ENCODE assay signal across 13 cellular contexts in genomic region chr12:109727039-109727723, GRCh38. TPM values are rescaled to one million over a fixed set of nuclear protein-coding genes. Genes with fewer than 3 reads are reported as not detected.
A peak's percentile ranks its signal among the peaks of the same experiment; 100 is the strongest.
DNase-seq lines count a peak whose midpoint lies in the region; ATAC-seq and TF ChIP-seq lines count a peak whose summit lies in the region.
"Had no signal": no experiment of that assay in that cellular context is flagged by ENCODE, and none has a peak within 500 bp of the region (broad histone marks: within the 10 kb centered on the region; RNA-seq: fewer than 3 reads in every experiment).

No MANE protein-coding gene starts in this region.

- H3K4me1 ChIP-seq in endocrine pancreas (ENCODE audit: control insufficient read depth, insufficient read depth, low read length) (no peaks in the 10 kb centered on the region), mesodermal cell (ENCODE audit: control insufficient read depth, insufficient read depth, low read length, poor library complexity, severe bottlenecking) (no peaks in the 10 kb centered on the region), upper lobe of right lung (no peaks in the 10 kb centered on the region)
- H3K4me1 ChIP-seq: parathyroid adenoma had no signal

- H3K36me3 ChIP-seq in endocrine pancreas (ENCODE audit: control insufficient read depth, insufficient read depth, low read length) (no peaks in the 10 kb centered on the region), mesodermal cell (ENCODE audit: control insufficient read depth, insufficient read depth, low read length) (no peaks in the 10 kb centered on the region), upper lobe of right lung (no peaks in the 10 kb centered on the region)
- H3K36me3 ChIP-seq: thoracic aorta had no signal

- H3K4me1 Mint-ChIP-seq in activated naive CD8-positive, alpha-beta T cell treated with anti-CD3 and anti-CD28 coated beads, Interleukin-2, amount 10 ng/mL, durations not matched to agents 7 days and 5 days, result no peaks in the 10 kb centered on the region
- H3K4me1 Mint-ChIP-seq in activated naive CD8-positive, alpha-beta T cell treated with anti-CD3 and anti-CD28 coated beads, Interleukin-2, amount 50 U/mL, for 24 hours, result no peaks in the 10 kb centered on the region

- intact Hi-C loops in upper lobe of right lung (cut with DNase I), result no loop called here

- peak overlapping the region; percentile 37 for H3K27ac ChIP-seq in mesodermal cell (ENCODE audit: low read depth, low read length, severe bottlenecking)
- no peak overlapping the region for H3K27ac ChIP-seq in upper lobe of right lung
- H3K27ac ChIP-seq: parathyroid adenoma, thoracic aorta had no signal

- no peaks in the 10 kb centered on the region for H3K27me3 Mint-ChIP-seq in activated naive CD8-positive, alpha-beta T cell treated with anti-CD3 and anti-CD28 coated beads, Interleukin-2, amount 10 ng/mL, durations not matched to agents 7 days and 5 days
- no peaks in the 10 kb centered on the region for H3K27me3 Mint-ChIP-seq in activated naive CD8-positive, alpha-beta T cell treated with anti-CD3 and anti-CD28 coated beads, Interleukin-2, amount 50 U/mL, for 24 hours

- DNase-seq in activated naive CD8-positive, alpha-beta T cell treated with anti-CD3 and anti-CD28 coated beads, Interleukin-2, amount 10 ng/mL, durations not matched to agents 7 days and 5 days, result peak; percentile 15
- no peak for DNase-seq in activated naive CD8-positive, alpha-beta T cell treated with anti-CD3 and anti-CD28 coated beads, Interleukin-2, amount 50 U/mL, for 24 hours
- peak; percentile 48 for DNase-seq in upper lobe of right lung
- no peak for DNase-seq in T1000 (lab: John Stamatoyannopoulos, UW)
- DNase-seq in activated CD8-positive, alpha-beta memory T cell treated with anti-CD3 and anti-CD28 coated beads, Interleukin-2, amount 50 U/mL, for 48 hours, result no peak
- DNase-seq: activated CD4-positive, CD25-positive, alpha-beta regulatory T cell treated with anti-CD3 and anti-CD28 coated beads, Interleukin-2, amount 50 U/mL, for 72 hours; activated T-cell treated with anti-CD3 and anti-CD28 coated beads, Interleukin-2, amount 50 U/mL, for 72 hours; NCI-H446 treated with DMSO at 0.1 percent for 48 hours had no signal

- H3K9me3 ChIP-seq in endocrine pancreas (ENCODE audit: control insufficient read depth, low read length) (no peaks in the 10 kb centered on the region), mesodermal cell (ENCODE audit: control insufficient read depth, low read length) (no peaks in the 10 kb centered on the region), upper lobe of right lung (no peaks in the 10 kb centered on the region)
- H3K9me3 ChIP-seq: thoracic aorta had no signal

- TF ChIP-seq CTCF in upper lobe of right lung (IDR thresholded peaks at IDR 0.05), result no peak

- no peak for ATAC-seq in activated naive CD8-positive, alpha-beta T cell treated with anti-CD3 and anti-CD28 coated beads, Interleukin-2, amount 10 ng/mL, durations not matched to agents 7 days and 5 days (ENCODE audit: low read depth)
- ATAC-seq in activated naive CD8-positive, alpha-beta T cell treated with anti-CD3 and anti-CD28 coated beads, Interleukin-2, amount 50 U/mL, for 24 hours, result no peak
- no peak for ATAC-seq in upper lobe of right lung
- no peak for ATAC-seq in GM21576 (IDR thresholded peaks at IDR 0.05; ENCODE audit: unreplicated experiment)
- ATAC-seq: activated T-cell treated with anti-CD3 and anti-CD28 coated beads, Interleukin-2, amount 50 U/mL, for 72 hours had no signal

- H3K27ac Mint-ChIP-seq in activated naive CD8-positive, alpha-beta T cell treated with anti-CD3 and anti-CD28 coated beads, Interleukin-2, amount 10 ng/mL, durations not matched to agents 7 days and 5 days, result no peak overlapping the region
- no peak overlapping the region for H3K27ac Mint-ChIP-seq in activated naive CD8-positive, alpha-beta T cell treated with anti-CD3 and anti-CD28 coated beads, Interleukin-2, amount 50 U/mL, for 24 hours
- H3K27ac Mint-ChIP-seq: activated T-cell treated with anti-CD3 and anti-CD28 coated beads, Interleukin-2, amount 50 U/mL, for 72 hours had no signal

- no peaks in the 10 kb centered on the region for H3K36me3 Mint-ChIP-seq in activated naive CD8-positive, alpha-beta T cell treated with anti-CD3 and anti-CD28 coated beads, Interleukin-2, amount 10 ng/mL, durations not matched to agents 7 days and 5 days
- no peaks in the 10 kb centered on the region for H3K36me3 Mint-ChIP-seq in activated naive CD8-positive, alpha-beta T cell treated with anti-CD3 and anti-CD28 coated beads, Interleukin-2, amount 50 U/mL, for 24 hours (ENCODE audit: low read depth)

- H3K9ac ChIP-seq in endocrine pancreas (ENCODE audit: control insufficient read depth, insufficient read depth, low read length), result peak overlapping the region; percentile 57
- H3K9ac ChIP-seq: parathyroid adenoma had no signal

- WGBS in mesodermal cell (ENCODE audit: insufficient coverage in 2 of 2), 2 experiments, result 75 to 79% methylated on average over 13 to 17 of the region's 18 CpGs

- H3K4me3 ChIP-seq in endocrine pancreas (ENCODE audit: control insufficient read depth, insufficient read depth, low read length), result no peak overlapping the region
- no peak overlapping the region for H3K4me3 ChIP-seq in mesodermal cell (ENCODE audit: extremely low read depth, insufficient read depth, low read length, poor library complexity, severe bottlenecking)
- no peak overlapping the region for H3K4me3 ChIP-seq in upper lobe of right lung
- H3K4me3 ChIP-seq: thoracic aorta had no signal

- H3K9me3 Mint-ChIP-seq in activated naive CD8-positive, alpha-beta T cell treated with anti-CD3 and anti-CD28 coated beads, Interleukin-2, amount 10 ng/mL, durations not matched to agents 7 days and 5 days, result no peaks in the 10 kb centered on the region
- no peaks in the 10 kb centered on the region for H3K9me3 Mint-ChIP-seq in activated naive CD8-positive, alpha-beta T cell treated with anti-CD3 and anti-CD28 coated beads, Interleukin-2, amount 50 U/mL, for 24 hours
- H3K9me3 Mint-ChIP-seq: activated T-cell treated with anti-CD3 and anti-CD28 coated beads, Interleukin-2, amount 50 U/mL, for 72 hours had no signal

- no peak overlapping the region for H3K4me3 Mint-ChIP-seq in activated naive CD8-positive, alpha-beta T cell treated with anti-CD3 and anti-CD28 coated beads, Interleukin-2, amount 10 ng/mL, durations not matched to agents 7 days and 5 days
- no peak overlapping the region for H3K4me3 Mint-ChIP-seq in activated naive CD8-positive, alpha-beta T cell treated with anti-CD3 and anti-CD28 coated beads, Interleukin-2, amount 50 U/mL, for 24 hours
- H3K4me3 Mint-ChIP-seq: activated T-cell treated with anti-CD3 and anti-CD28 coated beads, Interleukin-2, amount 50 U/mL, for 72 hours had no signal

- H3K27me3 ChIP-seq in endocrine pancreas (ENCODE audit: control insufficient read depth, insufficient read depth, low read length) (no peaks in the 10 kb centered on the region), upper lobe of right lung (no peaks in the 10 kb centered on the region)

- POLR2A ChIA-PET in activated naive CD8-positive, alpha-beta T cell treated with anti-CD3 and anti-CD28 coated beads, Interleukin-2, amount 10 ng/mL, durations not matched to agents 7 days and 5 days (lab: Charles Lee), result no interaction called here

RNA-seq across cellular contexts. Expression of gene FAM222A, which starts 13.6 kb away (rescaled TPM):
- 1 to 10 TPM in 1 of 2 experiments, under 1 TPM in 1; 0.96 to 1.1 TPM for total RNA-seq in activated naive CD8-positive, alpha-beta T cell treated with anti-CD3 and anti-CD28 coated beads, Interleukin-2, amount 10 ng/mL, durations not matched to agents 7 days and 5 days
- polyA plus RNA-seq in mesodermal cell (2013, experiment 1 of 2), result 7.6 TPM
- 6.7 TPM for polyA plus RNA-seq in mesodermal cell (2013, experiment 2 of 2)
- total RNA-seq in upper lobe of right lung, result 6.2 TPM

Comparison
In these comparisons a context has a peak if more than half of its experiments do, and no peak if none do; other contexts are left out.
1. DNase-seq: peak in activated naive CD8-positive, alpha-beta T cell treated with anti-CD3 and anti-CD28 coated beads, Interleukin-2, amount 10 ng/mL, durations not matched to agents 7 days and 5 days (single experiment) and upper lobe of right lung (single experiment); none in activated naive CD8-positive, alpha-beta T cell treated with anti-CD3 and anti-CD28 coated beads, Interleukin-2, amount 50 U/mL, for 24 hours (single experiment), T1000 (single experiment) and activated CD8-positive, alpha-beta memory T cell treated with anti-CD3 and anti-CD28 coated beads, Interleukin-2, amount 50 U/mL, for 48 hours (single experiment).